In the genomic region with DNA sequence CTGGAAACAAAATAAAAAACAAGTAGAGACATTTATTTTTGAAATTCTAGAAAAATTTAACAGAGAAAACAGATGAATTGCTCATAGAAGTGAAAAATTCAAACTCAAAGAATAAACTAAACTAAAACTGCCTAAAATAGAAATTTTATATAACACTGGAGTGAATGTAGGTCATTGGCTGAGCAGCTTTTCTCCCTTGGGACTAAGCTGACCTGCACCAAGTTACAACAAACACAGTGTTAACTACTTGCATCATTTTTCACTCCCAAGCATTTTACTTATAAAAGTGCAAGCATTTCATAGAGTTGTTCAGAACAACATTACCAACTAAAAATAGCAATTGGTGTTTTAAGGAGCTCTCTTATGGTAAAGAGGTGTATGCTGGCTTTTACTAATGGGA, we compare ENCODE assay signal across 19 cellular contexts.
DNase-seq lines count a peak whose midpoint lies in the region; ATAC-seq and TF ChIP-seq lines count a peak whose summit lies in the region.
"Had no signal": no experiment of that assay in that cellular context is flagged by ENCODE, and none has a peak within 500 bp of the region (broad histone marks: within the 10 kb centered on the region; RNA-seq: fewer than 3 reads in every experiment).

No MANE protein-coding gene starts in this region.

- intact Hi-C loops in esophagus muscularis mucosa (cut with DNase I) (no loop called here), body of pancreas (cut with DNase I) (no loop called here)

- H3K79me1 ChIP-seq in mesenchymal stem cell (replicated peaks; ENCODE audit: low read length, poor library complexity, severe bottlenecking), result peaks cover 27% of the 10 kb centered on the region

- ATAC-seq in SK-N-SH treated with all-trans-retinoic acid at 6 μM for 48 hours (no peak), GM18909 (IDR thresholded peaks at IDR 0.05; ENCODE audit: poor library complexity, unreplicated experiment) (no peak), body of pancreas (no peak)
- ATAC-seq: CD8-positive, alpha-beta T cell had no signal

- no peak overlapping the region for H3K4ac ChIP-seq in mesenchymal stem cell (ENCODE audit: low read depth in 1 of 2, low read length in 2 of 2)

- H2BK12ac ChIP-seq in mesenchymal stem cell (ENCODE audit: low read length in 2 of 2), result no peak overlapping the region

- H4K91ac ChIP-seq in mesenchymal stem cell (ENCODE audit: low read length), result no peak overlapping the region

- peak overlapping the region in 3 of 4 donors; percentile 21 to 30 (median 24) for H3K27ac ChIP-seq in esophagus muscularis mucosa (replicated peaks in 1 of 4)
- no peak overlapping the region for H3K27ac ChIP-seq in mesenchymal stem cell (ENCODE audit: low read length, poor library complexity, severe bottlenecking)
- no peak overlapping the region for H3K27ac ChIP-seq in body of pancreas
- H3K27ac ChIP-seq: Peyer's patch had no signal

- no peak overlapping the region for H4K8ac ChIP-seq in mesenchymal stem cell (ENCODE audit: low read length)

- H3K9ac ChIP-seq in mesenchymal stem cell (ENCODE audit: low read length), result peak overlapping the region; percentile 2

- H3K23ac ChIP-seq in mesenchymal stem cell (ENCODE audit: low read length in 2 of 2), result no peak overlapping the region

- H3K4me1 Mint-ChIP-seq in IgD-negative memory B cell (peaks cover 0 to 1% (median 0%) of the 10 kb centered on the region in 3 donors), mesothelial cell of epicardium (peaks cover 2% of the 10 kb centered on the region)
- H3K4me1 Mint-ChIP-seq: B cell had no signal

- peaks cover 34 to 74% (median 50%) of the 10 kb centered on the region in 4 donors for H3K36me3 ChIP-seq in esophagus muscularis mucosa
- H3K36me3 ChIP-seq in mesenchymal stem cell (ENCODE audit: control insufficient read depth in 1 of 2, insufficient read depth in 2 of 2, low read depth in 1 of 2, low read length in 2 of 2), result peaks cover 27 to 96% of the 10 kb centered on the region in 2 experiments
- peaks cover 0 to 23% of the 10 kb centered on the region in 2 donors for H3K36me3 ChIP-seq in body of pancreas (replicated peaks in 1 of 2; ENCODE audit: insufficient read depth in 1 of 2, low read depth in 2 of 2)

- no peak overlapping the region for H2BK5ac ChIP-seq in mesenchymal stem cell (ENCODE audit: low read depth, low read length, poor library complexity, severe bottlenecking)

- TF ChIP-seq POLR2A in esophagus muscularis mucosa (IDR thresholded peaks at IDR 0.05; ENCODE audit: low read depth), result no peak
- TF ChIP-seq POLR2A in body of pancreas (IDR thresholded peaks at IDR 0.05), result no peak

- no peak for TF ChIP-seq EP300 in esophagus muscularis mucosa (IDR thresholded peaks at IDR 0.05)

- H3K9me3 Mint-ChIP-seq in IgD-negative memory B cell, result no peaks in the 10 kb centered on the region
- no peaks in the 10 kb centered on the region for H3K9me3 Mint-ChIP-seq in mesothelial cell of epicardium
- H3K9me3 Mint-ChIP-seq: CD8-positive, alpha-beta T cell had no signal

- no peak for TF ChIP-seq CTCF in AG09309 (IDR thresholded peaks at IDR 0.05; ENCODE audit: control insufficient read depth, insufficient read depth, low read depth, low read length, missing control alignments)
- TF ChIP-seq CTCF in esophagus muscularis mucosa (IDR thresholded peaks at IDR 0.05), result no peak
- TF ChIP-seq CTCF in mesothelial cell of epicardium (IDR thresholded peaks at IDR 0.05; ENCODE audit: unreplicated experiment), result no peak
- no peak for TF ChIP-seq CTCF in body of pancreas (IDR thresholded peaks at IDR 0.05)

- H2BK120ac ChIP-seq in mesenchymal stem cell (ENCODE audit: low read depth, low read length), result no peak overlapping the region

- no peak overlapping the region for H2AFZ ChIP-seq in mesenchymal stem cell (ENCODE audit: low read depth, low read length)

- H3K4me2 ChIP-seq in mesenchymal stem cell (ENCODE audit: low read length, poor library complexity, severe bottlenecking), result no peak overlapping the region

- peaks cover 3 to 20% (median 16%) of the 10 kb centered on the region in 4 donors for H3K4me1 ChIP-seq in esophagus muscularis mucosa
- no peaks in the 10 kb centered on the region for H3K4me1 ChIP-seq in mesenchymal stem cell (ENCODE audit: control insufficient read depth, insufficient read depth, low read depth, low read length)
- no peaks in the 10 kb centered on the region for H3K4me1 ChIP-seq in body of pancreas
- H3K4me1 ChIP-seq: Peyer's patch had no signal

- no peak overlapping the region for H3K14ac ChIP-seq in mesenchymal stem cell (ENCODE audit: low read length in 2 of 2)

- H3K4me3 ChIP-seq in AG09309 (ENCODE audit: control insufficient read depth, low read depth, low read length), result no peak overlapping the region
- H3K4me3 ChIP-seq in esophagus muscularis mucosa, result no peak overlapping the region
- H3K4me3 ChIP-seq in mesenchymal stem cell (ENCODE audit: insufficient read depth in 1 of 2, low read depth in 1 of 2, low read length in 2 of 2), result no peak overlapping the region
- no peak overlapping the region for H3K4me3 ChIP-seq in body of pancreas
- H3K4me3 ChIP-seq: Peyer's patch had no signal

- no peak overlapping the region for H2BK15ac ChIP-seq in mesenchymal stem cell (ENCODE audit: low read depth, poor library complexity, severe bottlenecking)

- H3K27ac Mint-ChIP-seq in IgD-negative memory B cell, result peak overlapping the region in 2 of 3 donors; percentile 53 to 59
- H3K27ac Mint-ChIP-seq in mesothelial cell of epicardium, result no peak overlapping the region
- H3K27ac Mint-ChIP-seq: B cell; CD8-positive, alpha-beta T cell had no signal

- H3K36me3 Mint-ChIP-seq in IgD-negative memory B cell, result peaks cover 2% of the 10 kb centered on the region
- H3K36me3 Mint-ChIP-seq in mesothelial cell of epicardium, result peaks cover 36% of the 10 kb centered on the region

- peak; percentile 37 for DNase-seq in AG09309 (ENCODE audit: low read depth)
- DNase-seq in esophagus muscularis mucosa (ENCODE audit: extremely low spot score), result no peak
- DNase-seq in mesenchymal stem cell, result no peak
- no peak for DNase-seq in mesothelial cell of epicardium (ENCODE audit: low spot score in 2 of 2, unreplicated experiment in 2 of 2)
- DNase-seq in body of pancreas, result no peak
- DNase-seq: CD8-positive, alpha-beta T cell; DND-41; GF-D8; GOT3; MV-4-11; NCI-H1436; NCI-H2029 treated with DMSO at 0.1 percent for 48 hours; NCI-H510A treated with DMSO at 0.1 percent for 48 hours; Peyer's patch; SHP77 had no signal

- no peaks in the 10 kb centered on the region for H3K9me3 ChIP-seq in esophagus muscularis mucosa
- no peaks in the 10 kb centered on the region for H3K9me3 ChIP-seq in mesenchymal stem cell (ENCODE audit: control insufficient read depth, low read length)
- H3K9me3 ChIP-seq in body of pancreas, result no peaks in the 10 kb centered on the region
- H3K9me3 ChIP-seq: Peyer's patch had no signal

- H3K4me3 Mint-ChIP-seq in IgD-negative memory B cell (no peak overlapping the region), mesothelial cell of epicardium (no peak overlapping the region)
- H3K4me3 Mint-ChIP-seq: B cell; CD8-positive, alpha-beta T cell had no signal

- no peak overlapping the region for H2AK5ac ChIP-seq in mesenchymal stem cell (ENCODE audit: low read length, severe bottlenecking)

- H3K27me3 ChIP-seq in esophagus muscularis mucosa, result no peaks in the 10 kb centered on the region
- no peaks in the 10 kb centered on the region for H3K27me3 ChIP-seq in mesenchymal stem cell (ENCODE audit: control insufficient read depth in 1 of 2, insufficient read depth in 1 of 2, low read length in 2 of 2)
- H3K27me3 ChIP-seq in body of pancreas, result no peaks in the 10 kb centered on the region
- H3K27me3 ChIP-seq: Peyer's patch had no signal

- no peak overlapping the region for H3K18ac ChIP-seq in mesenchymal stem cell (ENCODE audit: low read depth in 1 of 2, low read length in 2 of 2)

- H3K27me3 Mint-ChIP-seq in IgD-negative memory B cell (no peaks in the 10 kb centered on the region), mesothelial cell of epicardium (ENCODE audit: low read depth) (no peaks in the 10 kb centered on the region)
- H3K27me3 Mint-ChIP-seq: B cell had no signal

TF ChIP-seq in SK-N-SH treated with all-trans-retinoic acid at 6 μM for 48 hours, 23 proteins besides CTCF, POLR2A, EP300 and RAD21:
- TF ChIP-seq TOX (CRISPR knock-in tag; IDR thresholded peaks at IDR 0.05; ENCODE audit: borderline replicate concordance) (no peak), RARB (CRISPR knock-in tag; IDR thresholded peaks at IDR 0.05) (no peak), PPARA (CRISPR knock-in tag; IDR thresholded peaks at IDR 0.05; ENCODE audit: borderline replicate concordance) (no peak), ZFP3 (CRISPR knock-in tag; IDR thresholded peaks at IDR 0.05) (no peak), BACH2 (CRISPR knock-in tag; IDR thresholded peaks at IDR 0.05; ENCODE audit: borderline replicate concordance) (no peak), TCF4 (CRISPR knock-in tag; IDR thresholded peaks at IDR 0.05; ENCODE audit: borderline replicate concordance) (no peak), ZNF8 (CRISPR knock-in tag; IDR thresholded peaks at IDR 0.05) (no peak), ZFP30 (CRISPR knock-in tag; IDR thresholded peaks at IDR 0.05) (no peak), OSR1 (CRISPR knock-in tag; IDR thresholded peaks at IDR 0.05) (no peak), SNAI2 (CRISPR knock-in tag; IDR thresholded peaks at IDR 0.05) (no peak), ZC3H10 (CRISPR knock-in tag; IDR thresholded peaks at IDR 0.05) (no peak)
- TF ChIP-seq, protein P1, sequence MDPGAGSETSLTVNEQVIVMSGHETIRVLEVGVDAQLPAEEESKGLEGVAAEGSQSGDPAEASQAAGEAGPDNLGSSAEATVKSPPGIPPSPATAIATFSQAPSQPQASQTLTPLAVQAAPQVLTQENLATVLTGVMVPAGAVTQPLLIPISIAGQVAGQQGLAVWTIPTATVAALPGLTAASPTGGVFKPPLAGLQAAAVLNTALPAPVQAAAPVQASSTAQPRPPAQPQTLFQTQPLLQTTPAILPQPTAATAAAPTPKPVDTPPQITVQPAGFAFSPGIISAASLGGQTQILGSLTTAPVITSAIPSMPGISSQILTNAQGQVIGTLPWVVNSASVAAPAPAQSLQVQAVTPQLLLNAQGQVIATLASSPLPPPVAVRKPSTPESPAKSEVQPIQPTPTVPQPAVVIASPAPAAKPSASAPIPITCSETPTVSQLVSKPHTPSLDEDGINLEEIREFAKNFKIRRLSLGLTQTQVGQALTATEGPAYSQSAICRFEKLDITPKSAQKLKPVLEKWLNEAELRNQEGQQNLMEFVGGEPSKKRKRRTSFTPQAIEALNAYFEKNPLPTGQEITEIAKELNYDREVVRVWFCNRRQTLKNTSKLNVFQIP (CRISPR knock-in tag; IDR thresholded peaks at IDR 0.05; ENCODE audit: borderline replicate concordance, low read depth), result no peak
TF ChIP-seq in SK-N-SH treated with all-trans-retinoic acid at 6 μM for 48 hours: peak in this region for 0.

Comparison
In these comparisons a context has a peak if more than half of its experiments do, and no peak if none do; other contexts are left out.
1. H3K27ac ChIP-seq: peak in esophagus muscularis mucosa (3 of 4); none in mesenchymal stem cell (single experiment) and body of pancreas (0 of 4).